In the genomic region with DNA sequence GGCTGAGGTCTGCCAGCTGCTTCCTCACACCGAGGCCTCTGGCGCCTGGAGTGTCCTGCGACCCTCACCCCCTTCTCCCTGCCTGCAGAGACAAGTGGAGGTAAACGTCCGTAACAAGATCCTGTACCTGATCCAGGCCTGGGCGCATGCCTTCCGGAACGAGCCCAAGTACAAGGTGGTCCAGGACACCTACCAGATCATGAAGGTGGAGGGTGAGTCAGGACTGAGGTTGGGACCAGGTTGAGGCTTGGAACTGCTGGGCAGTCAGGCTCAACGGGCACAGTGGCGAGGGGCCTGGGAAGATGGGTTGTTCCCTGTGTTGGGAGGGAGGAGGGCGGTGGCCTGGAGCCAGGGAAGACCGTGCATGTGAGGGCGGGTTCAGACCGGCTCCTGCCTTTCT, we compare ENCODE assay signal across 24 cellular contexts. TPM values are rescaled to one million over a fixed set of nuclear protein-coding genes. Genes with fewer than 3 reads are reported as not detected.
DNase-seq lines count a peak whose midpoint lies in the region; ATAC-seq, FAIRE-seq and TF ChIP-seq lines count a peak whose summit lies in the region.
"Had no signal": no experiment of that assay in that cellular context is flagged by ENCODE, and none has a peak within 500 bp of the region (broad histone marks: within the 10 kb centered on the region; RNA-seq: fewer than 3 reads in every experiment).

No MANE protein-coding gene starts in this region.

- no peak overlapping the region for H3K4me2 ChIP-seq in K562 (ENCODE audit: insufficient read depth, low read length)
- H3K4me2 ChIP-seq in keratinocyte (ENCODE audit: control insufficient read depth, extremely low read depth, insufficient read depth, low read depth, low read length) = no peak overlapping the region
- H3K4me2 ChIP-seq: GM23338 had no signal

- CTCF ChIA-PET in HEK293 (lab: Yijun Ruan, JAX) = no interaction called here
- CTCF ChIA-PET in K562 (lab: Yijun Ruan, JAX; ENCODE audit: low intra/inter-chr PET ratio) = no interaction called here

- BruUV-seq in K562 (replicated peaks; lab: Mats Ljungman, UMichigan) = no TSS peak

- no peak overlapping the region for H3K27ac ChIP-seq in HEK293 (ENCODE audit: extremely low read depth, low read depth, low read length)
- H3K27ac ChIP-seq in K562 (ENCODE audit: extremely low read depth, low read depth, low read length) = no peak overlapping the region
- no peak overlapping the region for H3K27ac ChIP-seq in keratinocyte (ENCODE audit: control insufficient read depth, insufficient read depth, low read length)
- no peak overlapping the region for H3K27ac ChIP-seq in coronary artery
- no peak overlapping the region for H3K27ac ChIP-seq in WERI-Rb-1
- H3K27ac ChIP-seq: SJCRH30 had no signal

- WGBS in K562 (ENCODE audit: insufficient coverage, low coverage, missing lambda C conversion rate) = 95% methylated on average over 10 of the region's 14 CpGs

- H3K36me3 Mint-ChIP-seq in stimulated activated memory B cell treated with anti-CD40 and anti-IgM and Interleukin-4, amounts not matched to agents 10 μg/mL and 1 μg/mL and 100 μg/mL, for 72 hours = peaks cover 56% of the 10 kb centered on the region

- POLR2A ChIA-PET in HEK293 (lab: Yijun Ruan, JAX) (no interaction called here), K562 (lab: Yijun Ruan, JAX) (no interaction called here)

- no peak overlapping the region for H2AFZ ChIP-seq in K562 (ENCODE audit: low read depth, low read length)
- H2AFZ ChIP-seq in keratinocyte (ENCODE audit: control insufficient read depth, low read length) = no peak overlapping the region
- H2AFZ ChIP-seq: GM23338 had no signal

- peaks cover 35% of the 10 kb centered on the region for H3K79me2 ChIP-seq in K562 (ENCODE audit: control insufficient read depth, insufficient read depth, low read length)
- H3K79me2 ChIP-seq in keratinocyte (ENCODE audit: control insufficient read depth, insufficient read depth, low read length) = peaks cover 78% of the 10 kb centered on the region

- intact Hi-C loops in K562 (cut with micrococcal nuclease) = no loop called here

- no peaks in the 10 kb centered on the region for H3K9me3 Mint-ChIP-seq in stimulated activated memory B cell treated with anti-CD40 and anti-IgM and Interleukin-4, amounts not matched to agents 10 μg/mL and 1 μg/mL and 100 μg/mL, for 72 hours
- H3K9me3 Mint-ChIP-seq: CD14-positive monocyte, GM23338 had no signal

- no peaks in the 10 kb centered on the region for H3K27me3 Mint-ChIP-seq in stimulated activated memory B cell treated with anti-CD40 and anti-IgM and Interleukin-4, amounts not matched to agents 10 μg/mL and 1 μg/mL and 100 μg/mL, for 72 hours

- H3K4me3 Mint-ChIP-seq in stimulated activated memory B cell treated with anti-CD40 and anti-IgM and Interleukin-4, amounts not matched to agents 10 μg/mL and 1 μg/mL and 100 μg/mL, for 72 hours = no peak overlapping the region
- H3K4me3 Mint-ChIP-seq: CD14-positive monocyte, GM23338 had no signal

- H3K27me3 ChIP-seq in K562 (ENCODE audit: control insufficient read depth in 2 of 2, insufficient read depth in 2 of 2, low read length in 2 of 2) = no peaks in the 10 kb centered on the region
- no peaks in the 10 kb centered on the region for H3K27me3 ChIP-seq in keratinocyte (ENCODE audit: control insufficient read depth, extremely low read depth, insufficient read depth, low read length)
- no peaks in the 10 kb centered on the region for H3K27me3 ChIP-seq in WERI-Rb-1 (ENCODE audit: insufficient read depth, low read depth, severe bottlenecking)
- H3K27me3 ChIP-seq: SJCRH30 had no signal

- TF ChIP-seq RAD21 in K562 (CRISPR knock-in tag; conservative IDR thresholded peaks at IDR 0.05 in 1 of 2, IDR thresholded peaks at IDR 0.05 in 1 of 2) = no peak

- no peak for ATAC-seq in K562
- ATAC-seq in stimulated activated memory B cell treated with anti-CD40 and anti-IgM and Interleukin-4, amounts not matched to agents 10 μg/mL and 1 μg/mL and 100 μg/mL, for 72 hours = no peak
- ATAC-seq: GM23338, PC-3, Right ventricle myocardium inferior, SK-N-SH treated with all-trans-retinoic acid at 6 μM for 48 hours had no signal

- H4K20me1 ChIP-seq in K562 (replicated peaks; ENCODE audit: control insufficient read depth, insufficient read depth, low read length) (peaks cover 16% of the 10 kb centered on the region; the same call in 1 of the 2 replicates), keratinocyte (ENCODE audit: control insufficient read depth, extremely low read depth, insufficient read depth, low read length) (peaks cover 25% of the 10 kb centered on the region)

- peaks cover 50% of the 10 kb centered on the region for H3K4me1 Mint-ChIP-seq in stimulated activated memory B cell treated with anti-CD40 and anti-IgM and Interleukin-4, amounts not matched to agents 10 μg/mL and 1 μg/mL and 100 μg/mL, for 72 hours

- no peak for TF ChIP-seq EP300 in K562 (IDR thresholded peaks at IDR 0.05; ENCODE audit: low read length)

- dilution Hi-C loops in keratinocyte (cut with MboI; ENCODE audit: extremely low pct_ligation_motif_present, low sequenced_read_pairs) = no loop called here

- no peak for TF ChIP-seq POLR2A in K562 (conservative IDR thresholded peaks at IDR 0.05)

- FAIRE-seq in K562 (lab: Jason Lieb, UNC) (no peak), keratinocyte (lab: Jason Lieb, UNC) (no peak)
- FAIRE-seq: GM12891 had no signal

- H3K9ac ChIP-seq in K562 (ENCODE audit: insufficient read depth in 1 of 2, low read depth in 2 of 2, low read length in 2 of 2) (no peak overlapping the region), keratinocyte (ENCODE audit: control insufficient read depth, extremely low read depth, insufficient read depth, low read length) (peak overlapping the region; percentile 28)

- DNase-seq in K562 (ENCODE audit: extremely low read depth in 1 of 4, low spot score in 3 of 4) = no peak
- DNase-seq in keratinocyte (ENCODE audit: low read depth, low spot score) = no peak
- DNase-seq in activated CD4-positive, CD25-positive, alpha-beta regulatory T cell treated with anti-CD3 and anti-CD28 coated beads, Interleukin-2, amount 50 U/mL, for 72 hours = no peak
- DNase-seq in coronary artery (ENCODE audit: low spot score) = no peak
- DNase-seq in WERI-Rb-1 = no peak
- DNase-seq: DMS53, GDM1, Kasumi-1, NCI-H1092 treated with DMSO at 0.1 percent for 48 hours, NCI-H1436 treated with DMSO at 0.1 percent for 48 hours, NCI-H1930, NCI-H446, NCI-H524 treated with DMSO at 0.1 percent for 48 hours, NCI-H774, PC-3, SJCRH30 had no signal

- H3K9me3 ChIP-seq in HEK293 (ENCODE audit: control insufficient read depth, insufficient read depth, low read depth, low read length) (no peaks in the 10 kb centered on the region), K562 (replicated peaks; ENCODE audit: control insufficient read depth, insufficient read depth, low read depth, low read length) (no peaks in the 10 kb centered on the region), keratinocyte (ENCODE audit: control insufficient read depth, low read depth, low read length) (no peaks in the 10 kb centered on the region), WERI-Rb-1 (ENCODE audit: severe bottlenecking) (no peaks in the 10 kb centered on the region)
- H3K9me3 ChIP-seq: HAP-1, SJCRH30 had no signal

- peaks cover 9% of the 10 kb centered on the region for H3K9me1 ChIP-seq in K562 (ENCODE audit: control insufficient read depth, insufficient read depth, low read length)
- no peaks in the 10 kb centered on the region for H3K9me1 ChIP-seq in keratinocyte (ENCODE audit: control insufficient read depth, extremely low read depth, insufficient read depth, low read length)

- H3K36me3 ChIP-seq in HEK293 (ENCODE audit: control insufficient read depth in 2 of 2, insufficient read depth in 1 of 2, low read length in 2 of 2) (peaks cover 11 to 84% of the 10 kb centered on the region in 2 experiments; a peak in 2 of 3 replicates), K562 (ENCODE audit: control insufficient read depth, insufficient read depth, low read length) (peaks cover 88% of the 10 kb centered on the region; the same call in 2 of the 3 replicates), keratinocyte (ENCODE audit: control insufficient read depth in 2 of 2, extremely low read depth in 1 of 2, insufficient read depth in 2 of 2, low read length in 2 of 2) (peaks cover 56 to 64% of the 10 kb centered on the region in 2 experiments), WERI-Rb-1 (peaks cover 90% of the 10 kb centered on the region)

- H3K4me1 ChIP-seq in HEK293 (ENCODE audit: control insufficient read depth, insufficient read depth, low read length) (no peaks in the 10 kb centered on the region), K562 (replicated peaks in 1 of 2; ENCODE audit: control insufficient read depth in 2 of 2, insufficient read depth in 2 of 2, low read length in 2 of 2) (peaks cover 13 to 74% of the 10 kb centered on the region in 2 experiments), keratinocyte (ENCODE audit: control insufficient read depth, extremely low read depth, insufficient read depth, low read length) (peaks cover 24% of the 10 kb centered on the region)

- H3K4me3 ChIP-seq in HEK293 (ENCODE audit: low read depth, low read length) (no peak overlapping the region), K562 (no peak overlapping the region), keratinocyte (ENCODE audit: control insufficient read depth in 2 of 3, extremely low read depth in 1 of 3, insufficient read depth in 2 of 3, low read depth in 1 of 3, low read length in 3 of 3) (no peak overlapping the region), coronary artery (no peak overlapping the region), WERI-Rb-1 (ENCODE audit: low read depth, low read length) (no peak overlapping the region)
- H3K4me3 ChIP-seq: GM23338, HAP-1, SJCRH30 had no signal

- TF ChIP-seq CTCF in HEK293 (tag by site-specific recombination; IDR thresholded peaks at IDR 0.05) = no peak
- no peak for TF ChIP-seq CTCF in K562 (IDR thresholded peaks at IDR 0.05 in 2 of 3, conservative IDR thresholded peaks at IDR 0.05 in 1 of 3; ENCODE audit: insufficient read depth in 2 of 3, low read depth in 1 of 3, low read length in 3 of 3)
- no peak for TF ChIP-seq CTCF in keratinocyte (optimal IDR thresholded peaks at IDR 0.05 in 1 of 3, IDR thresholded peaks at IDR 0.05 in 1 of 3, conservative IDR thresholded peaks at IDR 0.05 in 1 of 3; ENCODE audit: extremely low read depth in 1 of 3, insufficient read depth in 2 of 3, low read length in 3 of 3)
- no peak for TF ChIP-seq CTCF in coronary artery (IDR thresholded peaks at IDR 0.05)
- no peak for TF ChIP-seq CTCF in WERI-Rb-1 (IDR thresholded peaks at IDR 0.05; ENCODE audit: low read depth, low read length)

- in situ Hi-C loops in K562 (cut with MboI) = no loop called here

- peak overlapping the region; percentile 25 for H3K27ac Mint-ChIP-seq in stimulated activated memory B cell treated with anti-CD40 and anti-IgM and Interleukin-4, amounts not matched to agents 10 μg/mL and 1 μg/mL and 100 μg/mL, for 72 hours

RNA-seq across cellular contexts. Expression of a gene that starts 4.8 kb away (rescaled TPM):
- total RNA-seq in K562 (2011; cell fraction: chromatin; rRNA removed; ENCODE audit: low replicate concordance) = 345 and 984 TPM in 2 replicates
- 485 and 495 TPM in 2 replicates for total RNA-seq in K562 (2011; cell fraction: nucleolus; rRNA removed)
- 301 and 334 TPM in 2 replicates for total RNA-seq in K562 (2011; cell fraction: nucleoplasm; rRNA removed)
- total RNA-seq in K562 (2014; rRNA removed) (96.7 and 99.7 TPM in 2 replicates), K562 (2014; rRNA removed; fragmentation: Illumina TruSeq; extraction: Trizol) (55.5 and 77.1 TPM in 2 replicates), K562 (2015; rRNA removed; fragmentation: Illumina TruSeq; extraction: Trizol) (61.4 and 66.3 TPM in 2 replicates), K562 (2021) (132 and 161 TPM in 2 replicates)
- polyA plus RNA-seq in K562 (2011; rRNA removed) (60.7 and 127 TPM in 2 replicates), K562 (2014; fragmentation: Illumina TruSeq; extraction: Trizol) (126 and 128 TPM in 2 replicates), K562 (2014; fragmentation: Nextera tagmentation; extraction: Ambion mirVana) (1 to 10 TPM; 3.9 to 9.4 TPM), K562 (2014; rRNA removed) (141 and 176 TPM in 2 replicates), keratinocyte (79.6 to 84.1 TPM (median 81.9 TPM) in 3 replicates)
- 55.5 and 141 TPM in 2 replicates for polyA plus RNA-seq in K562 (2011; cell fraction: cytosol; rRNA removed)
- 547 and 894 TPM in 2 replicates for polyA plus RNA-seq in K562 (2011; cell fraction: nucleus; rRNA removed)
- polyA plus RNA-seq in K562 (2012) = 81.3 and 125 TPM in 2 replicates
- 76.0 and 85.7 TPM in 2 replicates for polyA minus RNA-seq in K562 (2011; rRNA and poly(A)+ RNA removed)
- 50.3 and 53.4 TPM in 2 replicates for polyA minus RNA-seq in K562 (2011; cell fraction: cytosol; rRNA and poly(A)+ RNA removed)
- 113 and 138 TPM in 2 replicates for polyA minus RNA-seq in K562 (2011; cell fraction: nucleus; rRNA and poly(A)+ RNA removed)
- polyA plus RNA-seq in keratinocyte (2011; ENCODE audit: low read depth) = 129 TPM
- polyA plus RNA-seq in keratinocyte (2011; cell fraction: cytosol; rRNA removed) = 52.0 and 88.7 TPM in 2 replicates
- polyA plus RNA-seq in keratinocyte (2011; cell fraction: nucleus; rRNA removed) = 202 and 243 TPM in 2 replicates
- 78.6 and 84.6 TPM in 2 replicates for polyA plus RNA-seq in keratinocyte (2012; ENCODE audit: low replicate concordance)
- polyA minus RNA-seq in keratinocyte = 119 to 188 TPM (median 121 TPM) in 3 replicates
- 127 TPM for polyA minus RNA-seq in keratinocyte (2011; cell fraction: cytosol; rRNA and poly(A)+ RNA removed)
- polyA minus RNA-seq in keratinocyte (2011; cell fraction: nucleus; rRNA and poly(A)+ RNA removed) = 73.6 and 83.2 TPM in 2 replicates

RNA-seq across cellular contexts. Expression of a gene that starts 5.0 kb away (rescaled TPM):
- 40.1 and 78.0 TPM in 2 replicates for total RNA-seq in K562 (2011; cell fraction: chromatin; rRNA removed; ENCODE audit: low replicate concordance)
- total RNA-seq in K562 (2011; cell fraction: nucleolus; rRNA removed) = 48.6 and 55.2 TPM in 2 replicates
- 38.9 and 42.4 TPM in 2 replicates for total RNA-seq in K562 (2011; cell fraction: nucleoplasm; rRNA removed)
- 25.2 and 46.0 TPM in 2 replicates for total RNA-seq in K562 (2014; rRNA removed)
- 18.8 and 21.6 TPM in 2 replicates for total RNA-seq in K562 (2014; rRNA removed; fragmentation: Illumina TruSeq; extraction: Trizol)
- total RNA-seq in K562 (2015; rRNA removed; fragmentation: Illumina TruSeq; extraction: Trizol) = 19.7 and 21.3 TPM in 2 replicates
- 18.3 and 22.6 TPM in 2 replicates for total RNA-seq in K562 (2021)
- 29.8 and 30.6 TPM in 2 replicates for polyA plus RNA-seq in K562 (2011; rRNA removed)
- polyA plus RNA-seq in K562 (2011; cell fraction: cytosol; rRNA removed) = 36.0 and 45.9 TPM in 2 replicates
- polyA plus RNA-seq in K562 (2011; cell fraction: nucleus; rRNA removed) = 16.8 and 22.9 TPM in 2 replicates
- polyA plus RNA-seq in K562 (2012) = 26.1 and 26.2 TPM in 2 replicates
- polyA plus RNA-seq in K562 (2014; fragmentation: Illumina TruSeq; extraction: Trizol) = 25.6 and 32.4 TPM in 2 replicates
- polyA plus RNA-seq in K562 (2014; fragmentation: Nextera tagmentation; extraction: Ambion mirVana) = 10 to 100 TPM in 1 of 2 experiments, 1 to 10 TPM in 1; 5.4 to 10.4 TPM
- polyA plus RNA-seq in K562 (2014; rRNA removed) = 32.4 and 34.7 TPM in 2 replicates
- 11.5 and 12.4 TPM in 2 replicates for polyA minus RNA-seq in K562 (2011; rRNA and poly(A)+ RNA removed)
- 5.8 and 6.2 TPM in 2 replicates for polyA minus RNA-seq in K562 (2011; cell fraction: cytosol; rRNA and poly(A)+ RNA removed)
- 7.3 and 11.8 TPM in 2 replicates for polyA minus RNA-seq in K562 (2011; cell fraction: nucleus; rRNA and poly(A)+ RNA removed)
- 46.5 to 58.3 TPM (median 48.7 TPM) in 3 replicates for polyA plus RNA-seq in keratinocyte
- 25.1 TPM for polyA plus RNA-seq in keratinocyte (2011; ENCODE audit: low read depth)
- 23.0 and 33.9 TPM in 2 replicates for polyA plus RNA-seq in keratinocyte (2011; cell fraction: cytosol; rRNA removed)
- polyA plus RNA-seq in keratinocyte (2011; cell fraction: nucleus; rRNA removed) = 95.0 and 108 TPM in 2 replicates
- polyA plus RNA-seq in keratinocyte (2012; ENCODE audit: low replicate concordance) = 31.9 and 34.6 TPM in 2 replicates
- 13.3 to 14.5 TPM (median 13.8 TPM) in 3 replicates for polyA minus RNA-seq in keratinocyte
- 10.9 TPM for polyA minus RNA-seq in keratinocyte (2011; cell fraction: cytosol; rRNA and poly(A)+ RNA removed)
- polyA minus RNA-seq in keratinocyte (2011; cell fraction: nucleus; rRNA and poly(A)+ RNA removed) = 8.8 and 12.7 TPM in 2 replicates

RNA-seq across cellular contexts. Expression of a gene that starts 14.6 kb away (rescaled TPM):
- total RNA-seq in K562 (2011; cell fraction: chromatin; rRNA removed; ENCODE audit: low replicate concordance) = 14.2 and 50.8 TPM in 2 replicates
- total RNA-seq in K562 (2011; cell fraction: nucleolus; rRNA removed) = 61.9 and 77.4 TPM in 2 replicates
- 32.4 and 38.0 TPM in 2 replicates for total RNA-seq in K562 (2011; cell fraction: nucleoplasm; rRNA removed)
- total RNA-seq in K562 (2014; rRNA removed) = 182 and 276 TPM in 2 replicates
- total RNA-seq in K562 (2014; rRNA removed; fragmentation: Illumina TruSeq; extraction: Trizol) = 31.8 and 40.0 TPM in 2 replicates
- 57.9 and 60.8 TPM in 2 replicates for total RNA-seq in K562 (2015; rRNA removed; fragmentation: Illumina TruSeq; extraction: Trizol)
- total RNA-seq in K562 (2021) = 231 and 251 TPM in 2 replicates
- polyA plus RNA-seq in K562 (2011; rRNA removed) = 101 and 110 TPM in 2 replicates
- 124 and 353 TPM in 2 replicates for polyA plus RNA-seq in K562 (2011; cell fraction: cytosol; rRNA removed)
- polyA plus RNA-seq in K562 (2011; cell fraction: nucleus; rRNA removed) = 53.5 and 78.2 TPM in 2 replicates
- polyA plus RNA-seq in K562 (2012) = 145 TPM in 2 replicates
- 100 and 128 TPM in 2 replicates for polyA plus RNA-seq in K562 (2014; fragmentation: Illumina TruSeq; extraction: Trizol)
- polyA plus RNA-seq in K562 (2014; fragmentation: Nextera tagmentation; extraction: Ambion mirVana) = 1 to 10 TPM in 1 of 2 experiments, under 1 TPM in 1; 0.94 to 2.7 TPM
- polyA plus RNA-seq in K562 (2014; rRNA removed) = 338 and 351 TPM in 2 replicates
- 36.5 and 49.2 TPM in 2 replicates for polyA minus RNA-seq in K562 (2011; rRNA and poly(A)+ RNA removed)
- polyA minus RNA-seq in K562 (2011; cell fraction: cytosol; rRNA and poly(A)+ RNA removed) = 52.2 and 58.3 TPM in 2 replicates
- polyA minus RNA-seq in K562 (2011; cell fraction: nucleus; rRNA and poly(A)+ RNA removed) = 15.9 and 32.2 TPM in 2 replicates
- 78.5 to 96.8 TPM (median 84.2 TPM) in 3 replicates for polyA plus RNA-seq in keratinocyte
- polyA plus RNA-seq in keratinocyte (2011; ENCODE audit: low read depth) = 24.0 TPM
- 57.8 and 111 TPM in 2 replicates for polyA plus RNA-seq in keratinocyte (2011; cell fraction: cytosol; rRNA removed)
- 30.0 and 35.9 TPM in 2 replicates for polyA plus RNA-seq in keratinocyte (2011; cell fraction: nucleus; rRNA removed)
- 41.1 and 105 TPM in 2 replicates for polyA plus RNA-seq in keratinocyte (2012; ENCODE audit: low replicate concordance)
- polyA minus RNA-seq in keratinocyte = 30.5 to 47.6 TPM (median 34.7 TPM) in 3 replicates
- 64.1 TPM for polyA minus RNA-seq in keratinocyte (2011; cell fraction: cytosol; rRNA and poly(A)+ RNA removed)
- 11.9 and 17.5 TPM in 2 replicates for polyA minus RNA-seq in keratinocyte (2011; cell fraction: nucleus; rRNA and poly(A)+ RNA removed)

RNA-seq across cellular contexts. Expression of a gene that starts 22.1 kb away (rescaled TPM):
- total RNA-seq in K562 (2011; cell fraction: chromatin; rRNA removed; ENCODE audit: low replicate concordance) = 45.8 and 69.3 TPM in 2 replicates
- 37.0 and 38.7 TPM in 2 replicates for total RNA-seq in K562 (2011; cell fraction: nucleolus; rRNA removed)
- 27.8 and 51.5 TPM in 2 replicates for total RNA-seq in K562 (2011; cell fraction: nucleoplasm; rRNA removed)
- total RNA-seq in K562 (2014; rRNA removed) (56.0 and 64.2 TPM in 2 replicates), K562 (2014; rRNA removed; fragmentation: Illumina TruSeq; extraction: Trizol) (20.0 and 21.4 TPM in 2 replicates), K562 (2015; rRNA removed; fragmentation: Illumina TruSeq; extraction: Trizol) (47.1 and 48.5 TPM in 2 replicates), K562 (2021) (48.9 and 49.2 TPM in 2 replicates)
- polyA plus RNA-seq in K562 (2011; rRNA removed) (18.9 and 24.8 TPM in 2 replicates), K562 (2014; fragmentation: Illumina TruSeq; extraction: Trizol) (38.3 and 41.1 TPM in 2 replicates), K562 (2014; fragmentation: Nextera tagmentation; extraction: Ambion mirVana) (1 to 10 TPM; 2.3 to 4.1 TPM), K562 (2014; rRNA removed) (63.7 and 68.1 TPM in 2 replicates), keratinocyte (15.4 to 22.3 TPM (median 17.2 TPM) in 3 replicates)
- polyA plus RNA-seq in K562 (2011; cell fraction: cytosol; rRNA removed) = 18.3 and 30.6 TPM in 2 replicates
- polyA plus RNA-seq in K562 (2011; cell fraction: nucleus; rRNA removed) = 40.1 and 55.8 TPM in 2 replicates
- 28.5 and 39.2 TPM in 2 replicates for polyA plus RNA-seq in K562 (2012)
- polyA minus RNA-seq in K562 (2011; rRNA and poly(A)+ RNA removed) = 4.4 and 4.8 TPM in 2 replicates
- 8.5 TPM in 2 replicates for polyA minus RNA-seq in K562 (2011; cell fraction: cytosol; rRNA and poly(A)+ RNA removed)
- polyA minus RNA-seq in K562 (2011; cell fraction: nucleus; rRNA and poly(A)+ RNA removed) = 9.4 and 17.3 TPM in 2 replicates
- 14.2 TPM for polyA plus RNA-seq in keratinocyte (2011; ENCODE audit: low read depth)
- polyA plus RNA-seq in keratinocyte (2011; cell fraction: cytosol; rRNA removed) = 9.4 and 17.8 TPM in 2 replicates
- 18.3 and 20.9 TPM in 2 replicates for polyA plus RNA-seq in keratinocyte (2011; cell fraction: nucleus; rRNA removed)
- polyA plus RNA-seq in keratinocyte (2012; ENCODE audit: low replicate concordance) = 14.4 and 31.9 TPM in 2 replicates
- polyA minus RNA-seq in keratinocyte = 2.9 to 5.9 TPM (median 4.5 TPM) in 3 replicates
- 7.5 TPM for polyA minus RNA-seq in keratinocyte (2011; cell fraction: cytosol; rRNA and poly(A)+ RNA removed)
- 4.0 and 4.1 TPM in 2 replicates for polyA minus RNA-seq in keratinocyte (2011; cell fraction: nucleus; rRNA and poly(A)+ RNA removed)

RNA-seq across cellular contexts. Expression of a gene that starts 22.2 kb away (rescaled TPM):
- total RNA-seq in K562 (2011; cell fraction: chromatin; rRNA removed; ENCODE audit: low replicate concordance) = 19.4 and 38.5 TPM in 2 replicates
- total RNA-seq in K562 (2011; cell fraction: nucleolus; rRNA removed) = 63.3 and 75.7 TPM in 2 replicates
- total RNA-seq in K562 (2011; cell fraction: nucleoplasm; rRNA removed) = 44.2 and 51.1 TPM in 2 replicates
- total RNA-seq in K562 (2014; rRNA removed) (115 and 139 TPM in 2 replicates), K562 (2014; rRNA removed; fragmentation: Illumina TruSeq; extraction: Trizol) (8.5 and 10.3 TPM in 2 replicates), K562 (2015; rRNA removed; fragmentation: Illumina TruSeq; extraction: Trizol) (29.3 and 30.7 TPM in 2 replicates), K562 (2021) (78.8 and 81.0 TPM in 2 replicates)
- polyA plus RNA-seq in K562 (2011; rRNA removed) (36.1 and 45.3 TPM in 2 replicates), K562 (2014; fragmentation: Illumina TruSeq; extraction: Trizol) (12.7 and 29.1 TPM in 2 replicates), K562 (2014; fragmentation: Nextera tagmentation; extraction: Ambion mirVana) (1 to 10 TPM; 4.4 to 7.9 TPM), K562 (2014; rRNA removed) (114 and 117 TPM in 2 replicates), keratinocyte (14.7 to 37.4 TPM (median 16.3 TPM) in 3 replicates)
- polyA plus RNA-seq in K562 (2011; cell fraction: cytosol; rRNA removed) = 58.4 and 135 TPM in 2 replicates
- 88.9 and 153 TPM in 2 replicates for polyA plus RNA-seq in K562 (2011; cell fraction: nucleus; rRNA removed)
- 50.3 and 62.9 TPM in 2 replicates for polyA plus RNA-seq in K562 (2012)
- 9.6 and 11.1 TPM in 2 replicates for polyA minus RNA-seq in K562 (2011; rRNA and poly(A)+ RNA removed)
- polyA minus RNA-seq in K562 (2011; cell fraction: cytosol; rRNA and poly(A)+ RNA removed) = 14.7 and 16.7 TPM in 2 replicates
- polyA minus RNA-seq in K562 (2011; cell fraction: nucleus; rRNA and poly(A)+ RNA removed) = 23.0 and 28.5 TPM in 2 replicates
- polyA plus RNA-seq in keratinocyte (2011; ENCODE audit: low read depth) = 5.9 TPM
- 9.0 and 22.7 TPM in 2 replicates for polyA plus RNA-seq in keratinocyte (2011; cell fraction: cytosol; rRNA removed)
- 28.8 and 38.5 TPM in 2 replicates for polyA plus RNA-seq in keratinocyte (2011; cell fraction: nucleus; rRNA removed)
- polyA plus RNA-seq in keratinocyte (2012; ENCODE audit: low replicate concordance) = 25.3 and 29.5 TPM in 2 replicates
- 3.7 to 4.3 TPM (median 4.3 TPM) in 3 replicates for polyA minus RNA-seq in keratinocyte
- polyA minus RNA-seq in keratinocyte (2011; cell fraction: cytosol; rRNA and poly(A)+ RNA removed) = 21.7 TPM
- polyA minus RNA-seq in keratinocyte (2011; cell fraction: nucleus; rRNA and poly(A)+ RNA removed) = 4.9 and 7.2 TPM in 2 replicates
